In the genomic region with DNA sequence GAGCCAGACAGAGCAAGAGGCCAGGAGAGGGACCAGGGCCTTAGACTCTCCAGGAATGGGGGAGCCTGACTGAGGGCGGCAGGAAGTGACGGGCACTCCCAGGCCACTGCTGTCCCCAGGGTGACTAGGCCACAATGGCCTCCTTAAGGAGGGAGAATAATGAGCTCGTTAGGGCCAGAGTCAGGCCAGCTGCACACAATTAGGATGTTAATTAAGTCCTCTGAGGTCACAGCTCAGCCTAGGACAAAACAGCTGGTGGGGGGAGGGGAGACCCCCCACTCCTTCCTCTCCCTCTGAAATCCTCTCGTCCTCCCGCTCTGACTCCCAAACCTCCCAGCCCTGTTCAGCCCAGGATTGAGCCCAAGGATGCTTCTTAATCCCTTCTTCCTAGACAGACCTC, we compare ENCODE assay signal across 17 cellular contexts.
DNase-seq lines count a peak whose midpoint lies in the region; ATAC-seq, FAIRE-seq and TF ChIP-seq lines count a peak whose summit lies in the region.
"Had no signal": no experiment of that assay in that cellular context is flagged by ENCODE, and none has a peak within 500 bp of the region (broad histone marks: within the 10 kb centered on the region; RNA-seq: fewer than 3 reads in every experiment).

No MANE protein-coding gene starts in this region.

- H3K27me3 ChIP-seq in HepG2 (ENCODE audit: control insufficient read depth in 1 of 2, insufficient read depth in 2 of 2, low read length in 2 of 2) (no peaks in the 10 kb centered on the region), right lobe of liver (no peaks in the 10 kb centered on the region), esophagus squamous epithelium (no peaks in the 10 kb centered on the region), ovary (no peaks in the 10 kb centered on the region)

- DNase-seq in HepG2 (ENCODE audit: low spot score) (no peak), right lobe of liver (no peak), esophagus squamous epithelium (lab: John Stamatoyannopoulos, UW) (no peak), ovary (no peak), GM10266 (ENCODE audit: extremely low spot score) (no peak), DMS79 (lab: John Stamatoyannopoulos, UW) (no peak)
- DNase-seq in activated CD8-positive, alpha-beta memory T cell treated with anti-CD3 and anti-CD28 coated beads, Interleukin-2, amount 50 U/mL, for 4 hours: no peak
- DNase-seq: activated T-cell treated with anti-CD3 and anti-CD28 coated beads, Interleukin-2, amount 50 U/mL, for 72 hours; dermis blood vessel endothelial cell; immature natural killer cell; NCI-H1048; NCI-H2171 treated with DMSO at 0.1 percent for 48 hours; stimulated activated CD4-positive, alpha-beta T cell treated with anti-CD3 and anti-CD28 coated beads, Interleukin-1b, Interleukin-23, amount 100 ng/mL, for 48 hours; stimulated activated CD8-positive, alpha-beta memory T cell treated with anti-CD3 and anti-CD28 coated beads, Interleukin-4, amount 100 ng/mL, for 48 hours had no signal

- no peak for FAIRE-seq in HepG2 (lab: Jason Lieb, UNC)
- FAIRE-seq: GM19239 had no signal

- no TSS peak for BruUV-seq in HepG2 (replicated peaks; lab: Mats Ljungman, UMichigan)

- H3K4me2 ChIP-seq in HepG2 (ENCODE audit: low read depth, low read length): no peak overlapping the region

- H3K27ac ChIP-seq in HepG2 (ENCODE audit: extremely low read length, insufficient read depth, low read length) (no peak overlapping the region), right lobe of liver (no peak overlapping the region), esophagus squamous epithelium (peak overlapping the region in 3 of 4 donors; percentile 81 to 84 (median 82)), ovary (peak overlapping the region; percentile 39 to 82)
- H3K27ac ChIP-seq: SK-N-MC had no signal

- POLR2A ChIA-PET in HepG2 (lab: Yijun Ruan, JAX): interaction anchor here (1.7 kb wide), 1 partner anchor 23 kb away, joined by 4 read pairs; no protein-coding TSS in a partner anchor

- H2AFZ ChIP-seq in HepG2 (ENCODE audit: low read length): no peak overlapping the region

- H3K4me1 ChIP-seq in HepG2 (ENCODE audit: insufficient read depth, low read length) (no peaks in the 10 kb centered on the region), right lobe of liver (peaks cover 0 to 16% (median 0%) of the 10 kb centered on the region in 4 donors), esophagus squamous epithelium (peaks cover 37 to 83% (median 56%) of the 10 kb centered on the region in 3 donors), ovary (ENCODE audit: insufficient read depth) (peaks cover 35% of the 10 kb centered on the region)

- H3K9me3 ChIP-seq in HepG2 (ENCODE audit: low read length): no peaks in the 10 kb centered on the region
- no peaks in the 10 kb centered on the region for H3K9me3 ChIP-seq in right lobe of liver
- no peaks in the 10 kb centered on the region for H3K9me3 ChIP-seq in esophagus squamous epithelium
- H3K9me3 ChIP-seq in ovary: no peaks in the 10 kb centered on the region

- intact Hi-C loops in HepG2 (cut with micrococcal nuclease; ENCODE audit: unreplicated experiment) (no loop called here), right lobe of liver (cut with DNase I) (no loop called here), esophagus squamous epithelium (cut with DNase I) (no loop called here), ovary (cut with DNase I) (no loop called here)

- H3K9ac ChIP-seq in HepG2 (ENCODE audit: insufficient read depth, low read depth, low read length): no peak overlapping the region

- peaks cover 37 to 67% of the 10 kb centered on the region in 2 experiments for H3K36me3 ChIP-seq in HepG2 (replicated peaks in 1 of 2; ENCODE audit: control insufficient read depth in 1 of 2, insufficient read depth in 2 of 2, low read length in 2 of 2)
- peaks cover 0 to 4% (median 0%) of the 10 kb centered on the region in 4 donors for H3K36me3 ChIP-seq in right lobe of liver
- H3K36me3 ChIP-seq in esophagus squamous epithelium: peaks cover 0 to 70% (median 4%) of the 10 kb centered on the region in 3 donors
- H3K36me3 ChIP-seq in ovary: no peaks in the 10 kb centered on the region

- H3K79me2 ChIP-seq in HepG2 (ENCODE audit: insufficient read depth, low read length): peaks cover 5% of the 10 kb centered on the region

- H3K4me3 ChIP-seq in HepG2 (replicated peaks in 1 of 3; ENCODE audit: insufficient read depth in 1 of 3, low read depth in 2 of 3, low read length in 3 of 3): no peak overlapping the region
- no peak overlapping the region for H3K4me3 ChIP-seq in right lobe of liver
- no peak overlapping the region for H3K4me3 ChIP-seq in esophagus squamous epithelium
- H3K4me3 ChIP-seq in ovary: no peak overlapping the region
- H3K4me3 ChIP-seq: SK-N-MC had no signal

- TF ChIP-seq POLR2A in HepG2 (IDR thresholded peaks at IDR 0.05; ENCODE audit: insufficient read depth in 1 of 2, low read depth in 2 of 2, low read length in 2 of 2) (no peak), right lobe of liver (IDR thresholded peaks at IDR 0.05) (no peak), esophagus squamous epithelium (IDR thresholded peaks at IDR 0.05) (no peak), ovary (IDR thresholded peaks at IDR 0.05) (no peak)

- in situ Hi-C loops in HepG2 (cut with HindIII; ENCODE audit: extremely low pct_ligation_motif_present, low pct_unique_long_range_greater_than_20kb): no loop called here

- TF ChIP-seq EP300 in HepG2 (IDR thresholded peaks at IDR 0.05; ENCODE audit: low read depth in 2 of 2, low read length in 2 of 2) (no peak), HepG2 (CRISPR knock-in tag; IDR thresholded peaks at IDR 0.05; ENCODE audit: borderline replicate concordance) (no peak), ovary (IDR thresholded peaks at IDR 0.05) (no peak)

- no peak for ATAC-seq in HepG2
- no peak for ATAC-seq in right lobe of liver
- no peak for ATAC-seq in esophagus mucosa
- ATAC-seq: activated T-cell treated with anti-CD3 and anti-CD28 coated beads, Interleukin-2, amount 50 U/mL, for 72 hours had no signal

- CTCF ChIA-PET in HepG2 (lab: Yijun Ruan, JAX; ENCODE audit: low intra/inter-chr PET ratio, low total read pairs): no interaction called here

- TF ChIP-seq CTCF in HepG2 (CRISPR knock-in tag; IDR thresholded peaks at IDR 0.05) (no peak), right lobe of liver (IDR thresholded peaks at IDR 0.05) (no peak), esophagus squamous epithelium (IDR thresholded peaks at IDR 0.05) (no peak), ovary (IDR thresholded peaks at IDR 0.05) (no peak), GM10266 (IDR thresholded peaks at IDR 0.05; ENCODE audit: control insufficient read depth, insufficient read depth, low read depth, missing control alignments) (no peak)

- TF ChIP-seq RAD21 in HepG2 (CRISPR knock-in tag; IDR thresholded peaks at IDR 0.05): no peak

- 95% methylated on average over 4 of the region's 5 CpGs for WGBS in HepG2 (ENCODE audit: low lambda C conversion rate)
- 69% methylated on average over 2 of the region's 5 CpGs for WGBS in right lobe of liver (ENCODE audit: insufficient coverage, low coverage, low lambda C conversion rate, missing lambda C conversion rate)
- WGBS in esophagus squamous epithelium, 2 donors: 75 to 77% methylated on average over 4 to 5 of the region's 5 CpGs
- WGBS in ovary, 3 donors: 64 to 77% (median 72%) methylated on average over 5 of the region's 5 CpGs

- peaks cover 12% of the 10 kb centered on the region; the same call in 1 of the 2 replicates for H4K20me1 ChIP-seq in HepG2 (ENCODE audit: insufficient read depth, low read length)

TF ChIP-seq in HepG2, 621 proteins besides CTCF, POLR2A, EP300 and RAD21:
- TF ChIP-seq RBM22 (optimal IDR thresholded peaks at IDR 0.05; ENCODE audit: low read length): peak; percentile 44
- TF ChIP-seq, protein P1, sequence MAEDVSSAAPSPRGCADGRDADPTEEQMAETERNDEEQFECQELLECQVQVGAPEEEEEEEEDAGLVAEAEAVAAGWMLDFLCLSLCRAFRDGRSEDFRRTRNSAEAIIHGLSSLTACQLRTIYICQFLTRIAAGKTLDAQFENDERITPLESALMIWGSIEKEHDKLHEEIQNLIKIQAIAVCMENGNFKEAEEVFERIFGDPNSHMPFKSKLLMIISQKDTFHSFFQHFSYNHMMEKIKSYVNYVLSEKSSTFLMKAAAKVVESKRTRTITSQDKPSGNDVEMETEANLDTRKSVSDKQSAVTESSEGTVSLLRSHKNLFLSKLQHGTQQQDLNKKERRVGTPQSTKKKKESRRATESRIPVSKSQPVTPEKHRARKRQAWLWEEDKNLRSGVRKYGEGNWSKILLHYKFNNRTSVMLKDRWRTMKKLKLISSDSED (CRISPR knock-in tag; IDR thresholded peaks at IDR 0.05): no peak
- TF ChIP-seq, protein P2, sequence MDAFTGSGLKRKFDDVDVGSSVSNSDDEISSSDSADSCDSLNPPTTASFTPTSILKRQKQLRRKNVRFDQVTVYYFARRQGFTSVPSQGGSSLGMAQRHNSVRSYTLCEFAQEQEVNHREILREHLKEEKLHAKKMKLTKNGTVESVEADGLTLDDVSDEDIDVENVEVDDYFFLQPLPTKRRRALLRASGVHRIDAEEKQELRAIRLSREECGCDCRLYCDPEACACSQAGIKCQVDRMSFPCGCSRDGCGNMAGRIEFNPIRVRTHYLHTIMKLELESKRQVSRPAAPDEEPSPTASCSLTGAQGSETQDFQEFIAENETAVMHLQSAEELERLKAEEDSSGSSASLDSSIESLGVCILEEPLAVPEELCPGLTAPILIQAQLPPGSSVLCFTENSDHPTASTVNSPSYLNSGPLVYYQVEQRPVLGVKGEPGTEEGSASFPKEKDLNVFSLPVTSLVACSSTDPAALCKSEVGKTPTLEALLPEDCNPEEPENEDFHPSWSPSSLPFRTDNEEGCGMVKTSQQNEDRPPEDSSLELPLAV (CRISPR knock-in tag; conservative IDR thresholded peaks at IDR 0.05; ENCODE audit: low read depth): no peak
- no peak for TF ChIP-seq KDM5B (CRISPR knock-in tag; IDR thresholded peaks at IDR 0.05; ENCODE audit: borderline replicate concordance)

Comparison
In these comparisons a context has a peak if more than half of its experiments do, and no peak if none do; other contexts are left out.
1. H3K27ac ChIP-seq: peak in esophagus squamous epithelium (3 of 4) and ovary (2 of 2); none in HepG2 (single experiment) and right lobe of liver (0 of 3).